29 cellular contexts compared by ENCODE assay signal in the genomic region with DNA sequence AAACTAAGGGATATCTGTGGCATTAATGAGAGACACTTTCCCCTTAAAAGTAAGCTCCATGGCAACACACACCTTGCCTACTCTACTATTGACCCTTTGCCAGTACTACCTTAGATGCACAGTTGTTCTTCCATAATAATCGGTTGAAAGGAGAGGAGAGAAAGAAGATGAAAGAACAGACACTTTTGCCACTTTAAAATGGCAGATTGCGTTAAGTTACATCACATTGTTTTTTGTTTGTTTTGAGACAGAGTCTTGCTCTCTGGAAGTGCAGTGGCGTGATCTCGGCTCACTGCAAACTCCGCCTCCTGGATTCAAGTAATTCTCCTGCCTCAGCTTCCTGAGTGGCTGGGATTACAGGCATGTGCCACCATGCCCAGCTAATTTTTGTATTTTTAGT.
"Had no signal": no experiment of that assay in that cellular context is flagged by ENCODE, and none has a peak within 500 bp of the region (broad histone marks: within the 10 kb centered on the region; RNA-seq: fewer than 3 reads in every experiment).

No MANE protein-coding gene starts in this region.

- H3K4me1 Mint-ChIP-seq: natural killer cell; stimulated activated naive B cell treated with anti-CD40 and anti-IgM and Interleukin-4, amounts not matched to agents 10 μg/mL and 1 μg/mL and 100 μg/mL, for 72 hours had no signal

- H3K79me2 ChIP-seq: parathyroid adenoma had no signal

- H3K27me3 Mint-ChIP-seq: naive thymus-derived CD4-positive, alpha-beta T cell; progenitor cell of endocrine pancreas; stimulated activated naive B cell treated with anti-CD40 and anti-IgM and Interleukin-4, amounts not matched to agents 10 μg/mL and 1 μg/mL and 100 μg/mL, for 72 hours had no signal

- H3K27me3 ChIP-seq: neural progenitor cell, ovary, spleen, stomach, thyroid gland, tibial nerve, upper lobe of left lung, vagina had no signal

- H3K4me3 ChIP-seq: neural progenitor cell, ovary, psoas muscle, skin epidermis, smooth muscle cell, spleen, stomach, thoracic aorta, thyroid gland, tibial nerve, upper lobe of left lung, vagina had no signal

- H3K4me1 ChIP-seq: parathyroid adenoma, vagina had no signal

- ATAC-seq: naive thymus-derived CD4-positive, alpha-beta T cell; natural killer cell; psoas muscle; right cardiac atrium; sciatic nerve; stimulated activated effector memory CD8-positive, alpha-beta T cell treated with anti-CD3 and anti-CD28 coated beads, Interleukin-12 subunit alpha, Interleukin-12 subunit beta, amount 100 ng/mL, for 72 hours; stimulated activated naive B cell treated with anti-CD40 and anti-IgM and Interleukin-4, amounts not matched to agents 10 μg/mL and 1 μg/mL and 100 μg/mL, for 72 hours had no signal

- H3K9me3 Mint-ChIP-seq: natural killer cell; nephron; neural progenitor cell; stimulated activated effector memory CD8-positive, alpha-beta T cell treated with anti-CD3 and anti-CD28 coated beads, Interleukin-12 subunit alpha, Interleukin-12 subunit beta, amount 100 ng/mL, for 72 hours; stimulated activated naive B cell treated with anti-CD40 and anti-IgM and Interleukin-4, amounts not matched to agents 10 μg/mL and 1 μg/mL and 100 μg/mL, for 72 hours had no signal

- DNase-seq: naive thymus-derived CD4-positive, alpha-beta T cell; natural killer cell; occipital lobe; ovary; posterior cingulate gyrus; psoas muscle; right cardiac atrium; spleen; stimulated activated CD4-positive, alpha-beta T cell treated with anti-CD3 and anti-CD28 coated beads, Interleukin-12 subunit alpha, Interleukin-12 subunit beta, amount 100 ng/mL, for 4 hours; stimulated activated CD4-positive, alpha-beta T cell treated with anti-CD3 and anti-CD28 coated beads, Interleukin-1b, Interleukin-23, amount 100 ng/mL, for 48 hours; stimulated activated CD4-positive, alpha-beta T cell treated with anti-CD3 and anti-CD28 coated beads, Interleukin-4, amount 100 ng/mL, for 24 hours; stimulated activated naive B cell treated with anti-CD40 and anti-IgM and Interleukin-4, amounts not matched to agents 10 μg/mL and 1 μg/mL and 100 μg/mL, for 72 hours; stimulated activated naive CD4-positive, alpha-beta T cell treated with Interleukin-2 at 50 U/mL for 16 hours; stomach; thyroid gland; trophoblast cell; upper lobe of left lung had no signal

- H3K36me3 Mint-ChIP-seq: natural killer cell; neural progenitor cell; stimulated activated effector memory CD8-positive, alpha-beta T cell treated with anti-CD3 and anti-CD28 coated beads, Interleukin-12 subunit alpha, Interleukin-12 subunit beta, amount 100 ng/mL, for 72 hours had no signal

- H2AFZ ChIP-seq: neural progenitor cell, parathyroid adenoma had no signal

- H3K4me3 Mint-ChIP-seq: naive thymus-derived CD4-positive, alpha-beta T cell; natural killer cell; nephron; neural progenitor cell; stimulated activated effector memory CD8-positive, alpha-beta T cell treated with anti-CD3 and anti-CD28 coated beads, Interleukin-12 subunit alpha, Interleukin-12 subunit beta, amount 100 ng/mL, for 72 hours; stimulated activated naive B cell treated with anti-CD40 and anti-IgM and Interleukin-4, amounts not matched to agents 10 μg/mL and 1 μg/mL and 100 μg/mL, for 72 hours had no signal

- FAIRE-seq: urothelium cell line had no signal

- H3K36me3 ChIP-seq: neural progenitor cell, ovary, spleen, stomach, thoracic aorta, thyroid gland, tibial nerve, upper lobe of left lung, vagina had no signal

- H3K27ac ChIP-seq: neural progenitor cell, ovary, parathyroid adenoma, psoas muscle, skin epidermis, spleen, stomach, thoracic aorta, thyroid gland, tibial nerve, upper lobe of left lung, vagina had no signal

- H3K9me3 ChIP-seq: ovary, psoas muscle, spleen, stomach, thoracic aorta, thyroid gland, tibial nerve, upper lobe of left lung, vagina had no signal

- H3K4me2 ChIP-seq: neural progenitor cell, smooth muscle cell had no signal

- H3K27ac Mint-ChIP-seq: natural killer cell; neural progenitor cell; progenitor cell of endocrine pancreas; stimulated activated effector memory CD8-positive, alpha-beta T cell treated with anti-CD3 and anti-CD28 coated beads, Interleukin-12 subunit alpha, Interleukin-12 subunit beta, amount 100 ng/mL, for 72 hours; stimulated activated naive B cell treated with anti-CD40 and anti-IgM and Interleukin-4, amounts not matched to agents 10 μg/mL and 1 μg/mL and 100 μg/mL, for 72 hours had no signal

- H3K9ac ChIP-seq: neural progenitor cell, parathyroid adenoma had no signal
